In genomic region chr10:96556003-96556402, GRCh38 we compare ENCODE assay signal across 1 cellular context.
TF ChIP-seq lines count a peak whose summit lies in the region.

No MANE protein-coding gene starts in this region.

TF ChIP-seq in K562, 482 proteins besides CTCF, POLR2A, EP300 and RAD21 (continued from another document):
- TF ChIP-seq TFE3 (CRISPR knock-in tag; IDR thresholded peaks at IDR 0.05) (no peak), ZC3H11A (IDR thresholded peaks at IDR 0.05; ENCODE audit: low read depth, low read length) (no peak), ZBTB33 (CRISPR knock-in tag; IDR thresholded peaks at IDR 0.05) (no peak)
TF ChIP-seq in K562: peak in this region for 0.
